ENCODE assay signal across 20 cellular contexts in the genomic region with DNA sequence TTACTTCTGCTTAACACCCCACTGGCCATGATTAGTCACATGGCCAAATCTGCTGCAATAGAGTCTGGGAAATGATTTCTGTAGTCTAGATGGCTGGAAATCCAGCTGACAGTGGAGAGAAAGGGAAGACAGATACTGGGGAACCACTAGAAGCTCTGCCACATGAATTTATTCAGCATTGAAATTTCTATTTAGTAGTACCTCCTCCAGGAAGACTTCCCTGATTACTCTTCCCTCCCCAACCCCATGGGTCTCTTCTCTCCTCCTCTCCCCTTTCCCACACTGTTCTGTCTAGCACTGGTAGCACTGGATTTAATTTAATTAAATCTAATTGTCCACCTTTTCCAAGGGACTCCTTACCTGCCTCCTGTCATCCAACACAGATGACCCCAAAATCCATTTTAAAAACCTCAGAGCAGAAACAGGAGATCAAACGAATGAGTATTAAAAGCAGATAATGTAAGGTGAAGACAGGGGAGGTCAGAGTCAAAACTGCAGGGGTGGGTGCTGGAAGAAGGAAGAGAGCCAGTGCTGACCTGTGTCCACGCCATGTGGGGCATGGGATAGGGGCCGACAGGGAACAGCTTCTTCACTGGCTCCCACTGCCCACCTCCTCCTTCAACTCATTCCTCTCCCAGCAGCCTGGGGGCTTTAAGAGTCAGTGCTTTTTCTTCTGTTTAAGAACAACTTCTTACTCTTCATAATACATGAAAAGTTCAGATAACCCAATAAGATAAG.
"Had no signal": no experiment of that assay in that cellular context is flagged by ENCODE, and none has a peak within 500 bp of the region (broad histone marks: within the 10 kb centered on the region; RNA-seq: fewer than 3 reads in every experiment).

No MANE protein-coding gene starts in this region.

- H3K4me1 Mint-ChIP-seq: activated B cell treated with CpG ODN at 0.5 μM for 24 hours; activated naive CD8-positive, alpha-beta T cell treated with anti-CD3 and anti-CD28 coated beads for 36 hours; memory B cell had no signal

- H3K36me3 Mint-ChIP-seq: activated naive CD8-positive, alpha-beta T cell treated with anti-CD3 and anti-CD28 coated beads for 36 hours; memory B cell; natural killer cell treated with Interleukin-12 subunit alpha and Interleukin-12 subunit beta and Interleukin-15 and Interleukin-18, amount 100 ng/mL, for 72 hours had no signal

- H3K36me3 ChIP-seq: colonic mucosa, esophagus muscularis mucosa, spleen, tibial nerve had no signal

- H3K4me3 Mint-ChIP-seq: activated B cell treated with CpG ODN at 0.5 μM for 24 hours; activated CD8-positive, alpha-beta T cell treated with anti-CD3 and anti-CD28 coated beads, Interleukin-2, amount 10 ng/mL, durations not matched to agents 7 days and 5 days; activated naive CD8-positive, alpha-beta T cell treated with anti-CD3 and anti-CD28 coated beads for 36 hours; memory B cell; natural killer cell treated with Interleukin-12 subunit alpha and Interleukin-12 subunit beta and Interleukin-15 and Interleukin-18, amount 100 ng/mL, for 72 hours had no signal

- H3K9me3 Mint-ChIP-seq: activated naive CD8-positive, alpha-beta T cell treated with anti-CD3 and anti-CD28 coated beads for 36 hours; natural killer cell treated with Interleukin-12 subunit alpha and Interleukin-12 subunit beta and Interleukin-15 and Interleukin-18, amount 100 ng/mL, for 72 hours had no signal

- H3K27ac Mint-ChIP-seq: activated B cell treated with CpG ODN at 0.5 μM for 24 hours; activated CD8-positive, alpha-beta T cell treated with anti-CD3 and anti-CD28 coated beads, Interleukin-2, amount 10 ng/mL, durations not matched to agents 7 days and 5 days; activated naive CD8-positive, alpha-beta T cell treated with anti-CD3 and anti-CD28 coated beads for 36 hours; memory B cell; natural killer cell treated with Interleukin-12 subunit alpha and Interleukin-12 subunit beta and Interleukin-15 and Interleukin-18, amount 100 ng/mL, for 72 hours had no signal

- ATAC-seq: activated CD8-positive, alpha-beta T cell treated with anti-CD3 and anti-CD28 coated beads, Interleukin-2, amount 10 ng/mL, durations not matched to agents 7 days and 5 days; body of pancreas; left ventricle myocardium superior; natural killer cell treated with Interleukin-12 subunit alpha and Interleukin-12 subunit beta and Interleukin-15 and Interleukin-18, amount 100 ng/mL, for 72 hours; psoas muscle; sciatic nerve had no signal

- H3K27ac ChIP-seq: body of pancreas, colonic mucosa, esophagus muscularis mucosa, psoas muscle, spleen, tibial nerve had no signal

- H3K9me3 ChIP-seq: body of pancreas, colonic mucosa, psoas muscle had no signal

- DNase-seq: activated B cell treated with CpG ODN at 0.5 μM for 24 hours; activated CD4-positive, alpha-beta T cell treated with anti-CD3 and anti-CD28 coated beads for 48 hours; activated CD8-positive, alpha-beta T cell treated with anti-CD3 and anti-CD28 coated beads, Interleukin-2, amount 10 ng/mL, durations not matched to agents 7 days and 5 days; activated naive CD8-positive, alpha-beta T cell treated with anti-CD3 and anti-CD28 coated beads for 36 hours; amygdala; body of pancreas; central memory CD4-positive, alpha-beta T cell; hippocampal formation; kidney; left ventricle myocardium superior; occipital lobe; psoas muscle; spleen; SW 1271 had no signal
